Comparison of ENCODE assay signal across 10 cellular contexts in the genomic region with DNA sequence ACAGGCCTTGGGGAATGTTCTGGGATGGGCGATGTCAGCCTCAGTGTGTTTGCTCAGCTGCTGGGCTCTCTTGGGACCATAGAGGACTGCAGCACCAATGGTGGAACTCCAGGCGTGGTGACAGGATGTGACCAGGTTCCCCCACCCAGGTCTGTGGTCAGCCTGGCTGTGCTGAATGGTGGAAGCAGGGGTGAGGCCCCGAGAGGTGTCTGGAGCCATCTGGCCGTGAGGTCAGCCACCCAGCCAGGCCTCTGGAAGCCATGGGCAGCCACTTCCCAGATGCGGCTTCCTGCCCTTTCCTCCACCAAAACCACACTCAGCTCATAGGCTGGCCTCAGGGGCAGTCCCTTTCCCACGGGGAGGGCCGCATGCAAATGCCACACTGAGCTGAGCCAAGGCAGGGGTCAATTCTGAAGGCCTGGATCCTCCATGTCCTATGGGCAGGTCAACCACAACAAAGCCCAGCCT. TPM values are rescaled to one million over a fixed set of nuclear protein-coding genes. Genes with fewer than 3 reads are reported as not detected.
DNase-seq lines count a peak whose midpoint lies in the region; ATAC-seq and TF ChIP-seq lines count a peak whose summit lies in the region.
"Had no signal": no experiment of that assay in that cellular context is flagged by ENCODE, and none has a peak within 500 bp of the region (broad histone marks: within the 10 kb centered on the region; RNA-seq: fewer than 3 reads in every experiment).

No MANE protein-coding gene starts in this region.

- no peak for DNase-seq in Right ventricle myocardium inferior (ENCODE audit: missing footprints)
- DNase-seq in cardiac septum (ENCODE audit: low spot score), result no peak
- DNase-seq in NCI-H69 (lab: John Stamatoyannopoulos, UW), result peak; percentile 26
- DNase-seq in fibroblast of villous mesenchyme (ENCODE audit: low read depth), result peak; percentile 51
- DNase-seq in aorta, result peak; percentile 67 to 73
- DNase-seq in stomach, result no peak
- no peak for DNase-seq in DMS 273 treated with DMSO at 0.1 percent for 48 hours (lab: John Stamatoyannopoulos, UW)

- H3K9me3 ChIP-seq in aorta (ENCODE audit: control insufficient read depth, low read length), result no peaks in the 10 kb centered on the region
- no peaks in the 10 kb centered on the region for H3K9me3 ChIP-seq in stomach
- H3K9me3 ChIP-seq: tibial nerve had no signal

- ATAC-seq in Right ventricle myocardium inferior, result peak; percentile 67
- peak; percentile 34 for ATAC-seq in aorta (ENCODE audit: low FRiP score)
- no peak for ATAC-seq in HG03045 (IDR thresholded peaks at IDR 0.05; ENCODE audit: unreplicated experiment)

- H3K27ac ChIP-seq in aorta (ENCODE audit: low read depth in 1 of 2, low read length in 2 of 2), result no peak overlapping the region
- H3K27ac ChIP-seq in stomach, result no peak overlapping the region
- H3K27ac ChIP-seq: parathyroid adenoma, tibial nerve had no signal

- no peaks in the 10 kb centered on the region for H3K4me1 ChIP-seq in aorta (ENCODE audit: control insufficient read depth in 1 of 2, insufficient read depth in 2 of 2, low read length in 2 of 2)
- H3K4me1 ChIP-seq in stomach, result peaks cover 0 to 25% (median 0%) of the 10 kb centered on the region in 4 donors

- TF ChIP-seq POLR2A in stomach (IDR thresholded peaks at IDR 0.05), result no peak

- no peak for TF ChIP-seq EP300 in stomach (IDR thresholded peaks at IDR 0.05)

- no peak for TF ChIP-seq CTCF in fibroblast of villous mesenchyme (IDR thresholded peaks at IDR 0.05; ENCODE audit: insufficient read depth, low read depth, low read length)
- no peak for TF ChIP-seq CTCF in stomach (IDR thresholded peaks at IDR 0.05)

- intact Hi-C loops in Right ventricle myocardium inferior (cut with DNase I), result no loop called here
- intact Hi-C loops in cardiac septum (cut with DNase I), result loop anchor here (10.0 kb wide), 1 partner anchor 274 kb away; a partner anchor contains a TSS
- intact Hi-C loops in aorta (cut with DNase I), result loop anchor here in 1 of 2 donors (5.0 kb wide), 1 partner anchor 37 kb away; no protein-coding TSS in a partner anchor
- intact Hi-C loops in stomach (cut with DNase I; ENCODE audit: low total_unique reads), result no loop called here

- H3K36me3 ChIP-seq in aorta (ENCODE audit: control insufficient read depth in 1 of 2, insufficient read depth in 2 of 2, low read length in 1 of 2) (no peaks in the 10 kb centered on the region), stomach (no peaks in the 10 kb centered on the region)

- WGBS in aorta, 2 donors, result 78 to 79% methylated on average over 7 of the region's 7 CpGs
- 63 to 78% (median 68%) methylated on average over 6 to 7 of the region's 7 CpGs for WGBS in stomach, 5 donors

- H3K27me3 ChIP-seq in aorta (ENCODE audit: control insufficient read depth in 1 of 2, insufficient read depth in 2 of 2, low read length in 1 of 2) (no peaks in the 10 kb centered on the region), stomach (no peaks in the 10 kb centered on the region)
- H3K27me3 ChIP-seq: tibial nerve had no signal

- no peak overlapping the region for H3K4me3 ChIP-seq in fibroblast of villous mesenchyme (ENCODE audit: low read depth, low read length)
- no peak overlapping the region for H3K4me3 ChIP-seq in aorta (ENCODE audit: low read length in 2 of 2)
- no peak overlapping the region for H3K4me3 ChIP-seq in stomach
- H3K4me3 ChIP-seq: tibial nerve had no signal

RNA-seq across cellular contexts. Expression of a gene that starts 7.8 kb away (rescaled TPM):
- total RNA-seq in Right ventricle myocardium inferior (13.0 TPM), cardiac septum (17.5 TPM), fibroblast of villous mesenchyme (14.7 and 24.2 TPM in 2 replicates), aorta (10 to 100 TPM; 33.5 to 34.1 TPM), stomach (100 to 1,000 TPM in 2 of 5 donors, 10 to 100 TPM in 3; 24.0 to 221 (median 40.2) TPM)
- polyA plus RNA-seq in aorta (10 to 100 TPM in 1 of 2 donors, 1 to 10 TPM in 1; 5.4 to 25.6 TPM), stomach (10 to 100 TPM; 10.3 to 13.4 (median 11.3) TPM)

RNA-seq across cellular contexts. Expression of a gene that starts 8.0 kb away (rescaled TPM):
- 5.3 TPM for total RNA-seq in Right ventricle myocardium inferior
- 9.7 TPM for total RNA-seq in cardiac septum
- 40.2 and 42.5 TPM in 2 replicates for total RNA-seq in fibroblast of villous mesenchyme
- 1 to 10 TPM; 7.3 to 8.9 TPM for total RNA-seq in aorta
- 10 to 100 TPM in 1 of 2 donors, 1 to 10 TPM in 1; 9.5 to 16.5 TPM for polyA plus RNA-seq in aorta
- total RNA-seq in stomach, result 10 to 100 TPM in 3 of 5 donors, not detected in 2; 10.9 to 22.8 (median 21.3) TPM
- 10 to 100 TPM; 10.9 to 18.4 (median 15.1) TPM for polyA plus RNA-seq in stomach

RNA-seq across cellular contexts. Expression of a gene that starts 16.5 kb away (rescaled TPM):
- total RNA-seq in Right ventricle myocardium inferior, result 53.5 TPM
- total RNA-seq in cardiac septum, result 46.2 TPM
- 17.7 and 28.7 TPM in 2 replicates for total RNA-seq in fibroblast of villous mesenchyme
- 100 to 1,000 TPM; 271 to 564 TPM for total RNA-seq in aorta
- 100 to 1,000 TPM; 324 to 793 TPM for polyA plus RNA-seq in aorta
- total RNA-seq in stomach, result 100 to 1,000 TPM in 2 of 5 donors, 10 to 100 TPM in 3; 29.3 to 125 (median 80.5) TPM
- 10 to 100 TPM; 44.0 to 56.4 (median 47.7) TPM for polyA plus RNA-seq in stomach

RNA-seq across cellular contexts. Expression of a gene that starts 40.5 kb away (rescaled TPM):
- 3.5 TPM for total RNA-seq in Right ventricle myocardium inferior
- total RNA-seq in cardiac septum, result 2.5 TPM
- 0.64 and 0.86 TPM in 2 replicates for total RNA-seq in fibroblast of villous mesenchyme
- total RNA-seq in aorta, result 1 to 10 TPM; 5.4 to 9.9 TPM
- polyA plus RNA-seq in aorta, result 1 to 10 TPM; 5.1 to 7.5 TPM
- total RNA-seq in stomach, result 1 to 10 TPM in 2 of 5 donors, under 1 TPM in 1, not detected in 2; 0.45 to 4.4 (median 1.7) TPM
- polyA plus RNA-seq in stomach, result 1 to 10 TPM; 2.1 to 5.0 (median 2.2) TPM

Comparison
In these comparisons a context has a peak if more than half of its experiments do, and no peak if none do; other contexts are left out.
1. DNase-seq: peak in NCI-H69 (single experiment), fibroblast of villous mesenchyme (single experiment) and aorta (2 of 2); none in Right ventricle myocardium inferior (single experiment), cardiac septum (single experiment), stomach (single experiment) and DMS 273 treated with DMSO at 0.1 percent for 48 hours (single experiment).